Comparison of ENCODE assay signal across 3 cellular contexts in the genomic region with DNA sequence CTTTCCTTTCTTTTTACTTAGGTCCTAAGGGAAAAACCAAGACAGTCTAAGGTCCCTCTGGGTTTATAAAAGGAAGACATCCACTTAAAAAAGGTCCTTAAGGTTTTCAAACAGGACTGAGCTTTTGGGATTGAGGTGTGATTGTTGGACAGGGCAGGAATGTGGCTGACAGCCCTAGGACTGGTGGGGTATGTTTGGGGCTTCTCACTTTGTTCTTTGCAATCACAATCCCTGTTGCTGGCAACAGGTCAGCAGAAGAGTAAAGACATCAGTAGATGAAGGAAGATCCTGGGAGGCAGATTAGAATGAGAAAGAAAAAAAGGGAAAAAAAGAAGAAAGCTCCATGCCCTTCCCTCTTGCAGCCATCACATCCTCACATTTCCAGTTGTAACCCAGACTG.
TF ChIP-seq lines count a peak whose summit lies in the region.

No MANE protein-coding gene starts in this region.

TF ChIP-seq in SK-N-SH, 30 proteins besides CTCF, POLR2A, EP300 and RAD21 (continues in another document):
- no peak for TF ChIP-seq FOXJ3 (CRISPR knock-in tag; IDR thresholded peaks at IDR 0.05)
- no peak for TF ChIP-seq POLR2AphosphoS5 (IDR thresholded peaks at IDR 0.05; ENCODE audit: low read depth, low read length)
- TF ChIP-seq SMC3 (IDR thresholded peaks at IDR 0.05; ENCODE audit: low read depth, low read length), result no peak
- TF ChIP-seq EZH2phosphoT487 (IDR thresholded peaks at IDR 0.05; ENCODE audit: borderline replicate concordance, low read depth), result no peak
- no peak for TF ChIP-seq TAF1 (IDR thresholded peaks at IDR 0.05; ENCODE audit: borderline replicate concordance, low read depth, low read length)
- TF ChIP-seq SIN3A (IDR thresholded peaks at IDR 0.05; ENCODE audit: borderline replicate concordance, low read depth, low read length), result no peak
- TF ChIP-seq, protein P1, sequence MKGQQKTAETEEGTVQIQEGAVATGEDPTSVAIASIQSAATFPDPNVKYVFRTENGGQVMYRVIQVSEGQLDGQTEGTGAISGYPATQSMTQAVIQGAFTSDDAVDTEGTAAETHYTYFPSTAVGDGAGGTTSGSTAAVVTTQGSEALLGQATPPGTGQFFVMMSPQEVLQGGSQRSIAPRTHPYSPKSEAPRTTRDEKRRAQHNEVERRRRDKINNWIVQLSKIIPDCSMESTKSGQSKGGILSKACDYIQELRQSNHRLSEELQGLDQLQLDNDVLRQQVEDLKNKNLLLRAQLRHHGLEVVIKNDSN (IDR thresholded peaks at IDR 0.05; ENCODE audit: borderline replicate concordance, low read depth), result no peak
- TF ChIP-seq JUND (IDR thresholded peaks at IDR 0.05), result no peak
- TF ChIP-seq GABPA (IDR thresholded peaks at IDR 0.05; ENCODE audit: low read depth), result no peak
- TF ChIP-seq MXI1 (IDR thresholded peaks at IDR 0.05; ENCODE audit: low read depth, low read length), result no peak
- no peak for TF ChIP-seq RCOR1 (IDR thresholded peaks at IDR 0.05; ENCODE audit: low read length)
- TF ChIP-seq, protein P2, sequence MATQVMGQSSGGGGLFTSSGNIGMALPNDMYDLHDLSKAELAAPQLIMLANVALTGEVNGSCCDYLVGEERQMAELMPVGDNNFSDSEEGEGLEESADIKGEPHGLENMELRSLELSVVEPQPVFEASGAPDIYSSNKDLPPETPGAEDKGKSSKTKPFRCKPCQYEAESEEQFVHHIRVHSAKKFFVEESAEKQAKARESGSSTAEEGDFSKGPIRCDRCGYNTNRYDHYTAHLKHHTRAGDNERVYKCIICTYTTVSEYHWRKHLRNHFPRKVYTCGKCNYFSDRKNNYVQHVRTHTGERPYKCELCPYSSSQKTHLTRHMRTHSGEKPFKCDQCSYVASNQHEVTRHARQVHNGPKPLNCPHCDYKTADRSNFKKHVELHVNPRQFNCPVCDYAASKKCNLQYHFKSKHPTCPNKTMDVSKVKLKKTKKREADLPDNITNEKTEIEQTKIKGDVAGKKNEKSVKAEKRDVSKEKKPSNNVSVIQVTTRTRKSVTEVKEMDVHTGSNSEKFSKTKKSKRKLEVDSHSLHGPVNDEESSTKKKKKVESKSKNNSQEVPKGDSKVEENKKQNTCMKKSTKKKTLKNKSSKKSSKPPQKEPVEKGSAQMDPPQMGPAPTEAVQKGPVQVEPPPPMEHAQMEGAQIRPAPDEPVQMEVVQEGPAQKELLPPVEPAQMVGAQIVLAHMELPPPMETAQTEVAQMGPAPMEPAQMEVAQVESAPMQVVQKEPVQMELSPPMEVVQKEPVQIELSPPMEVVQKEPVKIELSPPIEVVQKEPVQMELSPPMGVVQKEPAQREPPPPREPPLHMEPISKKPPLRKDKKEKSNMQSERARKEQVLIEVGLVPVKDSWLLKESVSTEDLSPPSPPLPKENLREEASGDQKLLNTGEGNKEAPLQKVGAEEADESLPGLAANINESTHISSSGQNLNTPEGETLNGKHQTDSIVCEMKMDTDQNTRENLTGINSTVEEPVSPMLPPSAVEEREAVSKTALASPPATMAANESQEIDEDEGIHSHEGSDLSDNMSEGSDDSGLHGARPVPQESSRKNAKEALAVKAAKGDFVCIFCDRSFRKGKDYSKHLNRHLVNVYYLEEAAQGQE (IDR thresholded peaks at IDR 0.05; ENCODE audit: low read depth, low read length), result no peak
- TF ChIP-seq, protein P3, sequence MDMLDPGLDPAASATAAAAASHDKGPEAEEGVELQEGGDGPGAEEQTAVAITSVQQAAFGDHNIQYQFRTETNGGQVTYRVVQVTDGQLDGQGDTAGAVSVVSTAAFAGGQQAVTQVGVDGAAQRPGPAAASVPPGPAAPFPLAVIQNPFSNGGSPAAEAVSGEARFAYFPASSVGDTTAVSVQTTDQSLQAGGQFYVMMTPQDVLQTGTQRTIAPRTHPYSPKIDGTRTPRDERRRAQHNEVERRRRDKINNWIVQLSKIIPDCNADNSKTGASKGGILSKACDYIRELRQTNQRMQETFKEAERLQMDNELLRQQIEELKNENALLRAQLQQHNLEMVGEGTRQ (IDR thresholded peaks at IDR 0.05; ENCODE audit: borderline replicate concordance, low read depth, low read length), result no peak

TF ChIP-seq in SK-N-SH treated with all-trans-retinoic acid at 6 μM for 48 hours, 23 proteins besides CTCF, POLR2A, EP300 and RAD21 (continues in another document):
- TF ChIP-seq OSR1 (CRISPR knock-in tag; IDR thresholded peaks at IDR 0.05), result no peak
- TF ChIP-seq, protein P4, sequence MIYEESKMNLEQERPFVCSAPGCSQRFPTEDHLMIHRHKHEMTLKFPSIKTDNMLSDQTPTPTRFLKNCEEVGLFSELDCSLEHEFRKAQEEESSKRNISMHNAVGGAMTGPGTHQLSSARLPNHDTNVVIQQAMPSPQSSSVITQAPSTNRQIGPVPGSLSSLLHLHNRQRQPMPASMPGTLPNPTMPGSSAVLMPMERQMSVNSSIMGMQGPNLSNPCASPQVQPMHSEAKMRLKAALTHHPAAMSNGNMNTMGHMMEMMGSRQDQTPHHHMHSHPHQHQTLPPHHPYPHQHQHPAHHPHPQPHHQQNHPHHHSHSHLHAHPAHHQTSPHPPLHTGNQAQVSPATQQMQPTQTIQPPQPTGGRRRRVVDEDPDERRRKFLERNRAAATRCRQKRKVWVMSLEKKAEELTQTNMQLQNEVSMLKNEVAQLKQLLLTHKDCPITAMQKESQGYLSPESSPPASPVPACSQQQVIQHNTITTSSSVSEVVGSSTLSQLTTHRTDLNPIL (CRISPR knock-in tag; IDR thresholded peaks at IDR 0.05; ENCODE audit: low read depth), result no peak
- no peak for TF ChIP-seq ZFP3 (CRISPR knock-in tag; IDR thresholded peaks at IDR 0.05)
- TF ChIP-seq GLIS3 (CRISPR knock-in tag; IDR thresholded peaks at IDR 0.05), result no peak
- TF ChIP-seq SNAI2 (CRISPR knock-in tag; IDR thresholded peaks at IDR 0.05), result no peak
- TF ChIP-seq ZNF565 (CRISPR knock-in tag; conservative IDR thresholded peaks at IDR 0.05; ENCODE audit: low read depth), result no peak
- TF ChIP-seq ZFP30 (CRISPR knock-in tag; IDR thresholded peaks at IDR 0.05), result no peak
- TF ChIP-seq, protein P5, sequence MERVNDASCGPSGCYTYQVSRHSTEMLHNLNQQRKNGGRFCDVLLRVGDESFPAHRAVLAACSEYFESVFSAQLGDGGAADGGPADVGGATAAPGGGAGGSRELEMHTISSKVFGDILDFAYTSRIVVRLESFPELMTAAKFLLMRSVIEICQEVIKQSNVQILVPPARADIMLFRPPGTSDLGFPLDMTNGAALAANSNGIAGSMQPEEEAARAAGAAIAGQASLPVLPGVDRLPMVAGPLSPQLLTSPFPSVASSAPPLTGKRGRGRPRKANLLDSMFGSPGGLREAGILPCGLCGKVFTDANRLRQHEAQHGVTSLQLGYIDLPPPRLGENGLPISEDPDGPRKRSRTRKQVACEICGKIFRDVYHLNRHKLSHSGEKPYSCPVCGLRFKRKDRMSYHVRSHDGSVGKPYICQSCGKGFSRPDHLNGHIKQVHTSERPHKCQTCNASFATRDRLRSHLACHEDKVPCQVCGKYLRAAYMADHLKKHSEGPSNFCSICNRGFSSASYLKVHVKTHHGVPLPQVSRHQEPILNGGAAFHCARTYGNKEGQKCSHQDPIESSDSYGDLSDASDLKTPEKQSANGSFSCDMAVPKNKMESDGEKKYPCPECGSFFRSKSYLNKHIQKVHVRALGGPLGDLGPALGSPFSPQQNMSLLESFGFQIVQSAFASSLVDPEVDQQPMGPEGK (CRISPR knock-in tag; IDR thresholded peaks at IDR 0.05; ENCODE audit: borderline replicate concordance), result no peak
- no peak for TF ChIP-seq PPARA (CRISPR knock-in tag; IDR thresholded peaks at IDR 0.05; ENCODE audit: borderline replicate concordance)
- no peak for TF ChIP-seq ZNF70 (CRISPR knock-in tag; IDR thresholded peaks at IDR 0.05)
- TF ChIP-seq CSDC2 (CRISPR knock-in tag; IDR thresholded peaks at IDR 0.05), result no peak
- TF ChIP-seq ZNF8 (CRISPR knock-in tag; IDR thresholded peaks at IDR 0.05), result no peak
- TF ChIP-seq ARNTL (CRISPR knock-in tag; IDR thresholded peaks at IDR 0.05; ENCODE audit: borderline replicate concordance, low read depth), result no peak
- no peak for TF ChIP-seq ESRRG (CRISPR knock-in tag; IDR thresholded peaks at IDR 0.05)
- no peak for TF ChIP-seq RARB (CRISPR knock-in tag; IDR thresholded peaks at IDR 0.05)
- TF ChIP-seq ZC3H10 (CRISPR knock-in tag; IDR thresholded peaks at IDR 0.05), result no peak
- no peak for TF ChIP-seq TOX (CRISPR knock-in tag; IDR thresholded peaks at IDR 0.05; ENCODE audit: borderline replicate concordance)
- no peak for TF ChIP-seq BACH2 (CRISPR knock-in tag; IDR thresholded peaks at IDR 0.05; ENCODE audit: borderline replicate concordance)

TF ChIP-seq in IMR-90, 13 proteins besides CTCF, POLR2A, EP300 and RAD21:
- TF ChIP-seq MXI1 (IDR thresholded peaks at IDR 0.05; ENCODE audit: borderline replicate concordance, low read depth, low read length), result no peak
- TF ChIP-seq MAFK (IDR thresholded peaks at IDR 0.05; ENCODE audit: low read depth, low read length), result no peak
- TF ChIP-seq, protein P3 (IDR thresholded peaks at IDR 0.05; ENCODE audit: low read depth, low read length), result no peak
- TF ChIP-seq, protein P6, sequence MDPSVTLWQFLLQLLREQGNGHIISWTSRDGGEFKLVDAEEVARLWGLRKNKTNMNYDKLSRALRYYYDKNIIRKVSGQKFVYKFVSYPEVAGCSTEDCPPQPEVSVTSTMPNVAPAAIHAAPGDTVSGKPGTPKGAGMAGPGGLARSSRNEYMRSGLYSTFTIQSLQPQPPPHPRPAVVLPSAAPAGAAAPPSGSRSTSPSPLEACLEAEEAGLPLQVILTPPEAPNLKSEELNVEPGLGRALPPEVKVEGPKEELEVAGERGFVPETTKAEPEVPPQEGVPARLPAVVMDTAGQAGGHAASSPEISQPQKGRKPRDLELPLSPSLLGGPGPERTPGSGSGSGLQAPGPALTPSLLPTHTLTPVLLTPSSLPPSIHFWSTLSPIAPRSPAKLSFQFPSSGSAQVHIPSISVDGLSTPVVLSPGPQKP (IDR thresholded peaks at IDR 0.05; ENCODE audit: borderline replicate concordance, low read depth, low read length), result no peak
- no peak for TF ChIP-seq BHLHE40 (IDR thresholded peaks at IDR 0.05; ENCODE audit: low read depth, low read length)
- no peak for TF ChIP-seq RFX5 (IDR thresholded peaks at IDR 0.05; ENCODE audit: low read depth, low read length)
- TF ChIP-seq FOS (IDR thresholded peaks at IDR 0.05; ENCODE audit: low read depth, low read length), result no peak
- TF ChIP-seq CHD1 (IDR thresholded peaks at IDR 0.05; ENCODE audit: low read depth, low read length), result no peak
- TF ChIP-seq CEBPB (IDR thresholded peaks at IDR 0.05; ENCODE audit: low read depth, low read length), result no peak
- TF ChIP-seq NFE2L2 (IDR thresholded peaks at IDR 0.05; ENCODE audit: low read depth, low read length), result no peak
- TF ChIP-seq RCOR1 (IDR thresholded peaks at IDR 0.05; ENCODE audit: insufficient replicate concordance, low read length), result no peak
- no peak for TF ChIP-seq SMC3 (IDR thresholded peaks at IDR 0.05; ENCODE audit: low read depth, low read length)
- no peak for TF ChIP-seq MAZ (IDR thresholded peaks at IDR 0.05; ENCODE audit: borderline replicate concordance, low read depth, low read length)
